8 cellular contexts compared by ENCODE assay signal in the genomic region with DNA sequence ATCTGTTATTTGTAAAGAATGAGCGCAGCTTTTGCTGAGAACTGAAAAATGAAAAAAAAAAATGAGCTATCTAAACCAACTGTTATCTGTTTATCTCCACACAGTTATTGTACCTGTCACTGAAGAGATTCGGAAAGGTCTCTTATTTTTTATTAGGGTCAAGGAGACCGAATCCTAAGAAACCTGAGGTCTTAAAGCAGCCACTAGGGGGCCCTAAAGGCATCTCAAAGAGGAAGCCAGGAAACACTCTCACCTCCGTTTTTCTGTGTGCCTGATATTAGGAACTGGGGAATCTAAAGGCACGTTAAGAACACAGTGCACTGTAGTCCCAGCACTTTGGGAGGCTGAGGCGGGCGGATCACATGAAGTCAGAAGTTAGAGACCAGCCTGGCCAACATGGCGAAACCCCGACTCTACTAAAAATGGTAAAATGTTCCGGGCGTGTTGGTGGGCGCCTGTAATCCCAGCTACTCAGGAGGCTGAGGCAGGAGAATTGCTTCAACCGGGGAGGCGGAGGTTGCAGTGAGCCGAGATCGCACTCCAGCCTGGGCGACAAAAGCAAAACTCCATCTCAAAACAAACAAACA. TPM values are rescaled to one million over a fixed set of nuclear protein-coding genes. Genes with fewer than 3 reads are reported as not detected.
DNase-seq lines count a peak whose midpoint lies in the region; ATAC-seq and TF ChIP-seq lines count a peak whose summit lies in the region.

No MANE protein-coding gene starts in this region.

- H3K36me3 ChIP-seq in mucosa of descending colon (ENCODE audit: low read depth): no peaks in the 10 kb centered on the region

- peaks cover 16% of the 10 kb centered on the region for H3K4me1 Mint-ChIP-seq in activated CD4-positive, alpha-beta memory T cell treated with anti-CD3 and anti-CD28 coated beads for 36 hours (ENCODE audit: low read depth)
- peaks cover 13% of the 10 kb centered on the region for H3K4me1 Mint-ChIP-seq in activated CD4-positive, alpha-beta memory T cell treated with anti-CD3 and anti-CD28 coated beads, Interleukin-2, amount 10 ng/mL, durations not matched to agents 7 days and 5 days

- no peak for ATAC-seq in mucosa of descending colon
- ATAC-seq in GM18519 (IDR thresholded peaks at IDR 0.05; ENCODE audit: low FRiP score, unreplicated experiment): no peak
- ATAC-seq in GM21717 (IDR thresholded peaks at IDR 0.05; ENCODE audit: unreplicated experiment): no peak

- TF ChIP-seq CTCF in RWPE1 (conservative IDR thresholded peaks at IDR 0.05; ENCODE audit: low read depth) (peak; percentile 49), epithelial cell of esophagus (IDR thresholded peaks at IDR 0.05; ENCODE audit: insufficient read depth, low read depth, low read length, missing control alignments) (peak; percentile 65), mucosa of descending colon (IDR thresholded peaks at IDR 0.05) (peak; percentile 21)

- no peak overlapping the region for H3K27ac ChIP-seq in RWPE1

- intact Hi-C loops in activated CD4-positive, alpha-beta memory T cell treated with anti-CD3 and anti-CD28 coated beads for 36 hours (cut with micrococcal nuclease): loop anchor here (2.0 to 5.0 kb wide), 2 partner anchors 187 to 621 kb away; no protein-coding TSS in a partner anchor
- intact Hi-C loops in mucosa of descending colon (cut with DNase I, micrococcal nuclease): loop anchor here (10.0 kb wide), 1 partner anchor 181 kb away; no protein-coding TSS in a partner anchor

- peak; percentile 23 for DNase-seq in activated CD4-positive, alpha-beta memory T cell treated with anti-CD3 and anti-CD28 coated beads for 36 hours
- DNase-seq in activated CD4-positive, alpha-beta memory T cell treated with anti-CD3 and anti-CD28 coated beads, Interleukin-2, amount 10 ng/mL, durations not matched to agents 7 days and 5 days: no peak
- DNase-seq in LoVo (ENCODE audit: low spot score) (peak; percentile 78), RWPE1 (ENCODE audit: low spot score) (peak; percentile 3), epithelial cell of esophagus (ENCODE audit: low read depth) (peak; percentile 55), mucosa of descending colon (peak in 2 of 3 donors; percentile 25 to 89)

- H3K4me3 ChIP-seq in epithelial cell of esophagus (ENCODE audit: low read length): no peak overlapping the region
- no peak overlapping the region for H3K4me3 ChIP-seq in mucosa of descending colon

- H3K9me3 ChIP-seq in mucosa of descending colon: no peaks in the 10 kb centered on the region

- no peak overlapping the region for H3K4me3 Mint-ChIP-seq in activated CD4-positive, alpha-beta memory T cell treated with anti-CD3 and anti-CD28 coated beads for 36 hours
- H3K4me3 Mint-ChIP-seq in activated CD4-positive, alpha-beta memory T cell treated with anti-CD3 and anti-CD28 coated beads, Interleukin-2, amount 10 ng/mL, durations not matched to agents 7 days and 5 days: no peak overlapping the region

- no peaks in the 10 kb centered on the region for H3K9me3 Mint-ChIP-seq in activated CD4-positive, alpha-beta memory T cell treated with anti-CD3 and anti-CD28 coated beads for 36 hours
- H3K9me3 Mint-ChIP-seq in activated CD4-positive, alpha-beta memory T cell treated with anti-CD3 and anti-CD28 coated beads, Interleukin-2, amount 10 ng/mL, durations not matched to agents 7 days and 5 days: peaks cover 3% of the 10 kb centered on the region

- peaks cover 1% of the 10 kb centered on the region for H3K36me3 Mint-ChIP-seq in activated CD4-positive, alpha-beta memory T cell treated with anti-CD3 and anti-CD28 coated beads for 36 hours
- peaks cover 2% of the 10 kb centered on the region for H3K36me3 Mint-ChIP-seq in activated CD4-positive, alpha-beta memory T cell treated with anti-CD3 and anti-CD28 coated beads, Interleukin-2, amount 10 ng/mL, durations not matched to agents 7 days and 5 days (ENCODE audit: low read depth)

- POLR2A ChIA-PET in activated CD4-positive, alpha-beta memory T cell treated with anti-CD3 and anti-CD28 coated beads for 36 hours (lab: Charles Lee): no interaction called here
- POLR2A ChIA-PET in activated CD4-positive, alpha-beta memory T cell treated with anti-CD3 and anti-CD28 coated beads, Interleukin-2, amount 10 ng/mL, durations not matched to agents 7 days and 5 days (lab: Charles Lee): no interaction called here
- POLR2A ChIA-PET in RWPE1 (lab: Yijun Ruan, JAX; ENCODE audit: low non-redundant PET): no interaction called here

- CTCF ChIA-PET in activated CD4-positive, alpha-beta memory T cell treated with anti-CD3 and anti-CD28 coated beads for 36 hours (lab: Charles Lee): interaction anchor here (0.7 to 1.0 kb wide), 2 partner anchors 11 to 14 kb away, joined by 3 read pairs; no protein-coding TSS in a partner anchor
- CTCF ChIA-PET in activated CD4-positive, alpha-beta memory T cell treated with anti-CD3 and anti-CD28 coated beads, Interleukin-2, amount 10 ng/mL, durations not matched to agents 7 days and 5 days (lab: Charles Lee): interaction anchor here (0.6 kb wide), 2 partner anchors 70 to 95 kb away, joined by 3 read pairs; no protein-coding TSS in a partner anchor
- CTCF ChIA-PET in RWPE1 (lab: Yijun Ruan, JAX): no interaction called here

- H3K27me3 Mint-ChIP-seq in activated CD4-positive, alpha-beta memory T cell treated with anti-CD3 and anti-CD28 coated beads for 36 hours: peaks cover 45% of the 10 kb centered on the region
- H3K27me3 Mint-ChIP-seq in activated CD4-positive, alpha-beta memory T cell treated with anti-CD3 and anti-CD28 coated beads, Interleukin-2, amount 10 ng/mL, durations not matched to agents 7 days and 5 days: peaks cover 30% of the 10 kb centered on the region

- H3K4me1 ChIP-seq in mucosa of descending colon (ENCODE audit: low read depth): no peaks in the 10 kb centered on the region

- H3K27ac Mint-ChIP-seq in activated CD4-positive, alpha-beta memory T cell treated with anti-CD3 and anti-CD28 coated beads for 36 hours: no peak overlapping the region
- no peak overlapping the region for H3K27ac Mint-ChIP-seq in activated CD4-positive, alpha-beta memory T cell treated with anti-CD3 and anti-CD28 coated beads, Interleukin-2, amount 10 ng/mL, durations not matched to agents 7 days and 5 days

RNA-seq across cellular contexts. Expression of a gene that starts 3.5 kb away (rescaled TPM):
- 1 to 10 TPM in 1 of 2 experiments, under 1 TPM in 1; 0.81 to 2.0 TPM for total RNA-seq in activated CD4-positive, alpha-beta memory T cell treated with anti-CD3 and anti-CD28 coated beads for 36 hours
- total RNA-seq in activated CD4-positive, alpha-beta memory T cell treated with anti-CD3 and anti-CD28 coated beads, Interleukin-2, amount 10 ng/mL, durations not matched to agents 7 days and 5 days: under 1 TPM; 0.18 to 0.38 TPM
- total RNA-seq in mucosa of descending colon: 10 to 100 TPM; 29.3 to 93.8 (median 67.7) TPM

Comparison
In these comparisons a context has a peak if more than half of its experiments do, and no peak if none do; other contexts are left out.
1. RNA of a gene that starts 3.5 kb away (total RNA-seq): 29.3 to 93.8 TPM in mucosa of descending colon; 0.81 to 2.0 TPM in activated CD4-positive, alpha-beta memory T cell treated with anti-CD3 and anti-CD28 coated beads for 36 hours and 0.18 to 0.38 TPM in activated CD4-positive, alpha-beta memory T cell treated with anti-CD3 and anti-CD28 coated beads, Interleukin-2, amount 10 ng/mL, durations not matched to agents 7 days and 5 days; every median in the first group is over 10 times any median in the second.
2. Peak in every context shown above with its lines, with median percentiles within 50 percentile points of each other: CTCF ChIP-seq.